Comparison of ENCODE assay signal across 1 cellular context in genomic region chr14:91138511-91139359, GRCh38.
TF ChIP-seq lines count a peak whose summit lies in the region.

No MANE protein-coding gene starts in this region.

TF ChIP-seq in HEK293, 187 proteins besides CTCF, POLR2A, EP300 and RAD21 (continued from another document):
- TF ChIP-seq ZBTB11 (tag by site-specific recombination; conservative IDR thresholded peaks at IDR 0.05; ENCODE audit: low read depth) (no peak), ZSCAN30 (tag by site-specific recombination; IDR thresholded peaks at IDR 0.05) (peak; percentile 53; the same call in 1 of the 2 replicates), ZNF654 (tag by site-specific recombination; IDR thresholded peaks at IDR 0.05; ENCODE audit: low read depth) (peak; percentile 48), TSHZ1 (tag by site-specific recombination; IDR thresholded peaks at IDR 0.05; ENCODE audit: borderline replicate concordance) (no peak), ZNF114 (tag by site-specific recombination; IDR thresholded peaks at IDR 0.05) (no peak), PRDM10 (tag by site-specific recombination; IDR thresholded peaks at IDR 0.05) (0 out of 2 replicates have a peak, but pooled peaks have one; percentile 19), ZNF830 (tag by site-specific recombination; IDR thresholded peaks at IDR 0.05; ENCODE audit: low read depth) (no peak), ZNF140 (tag by site-specific recombination; IDR thresholded peaks at IDR 0.05) (no peak), ZNF280D (tag by site-specific recombination; IDR thresholded peaks at IDR 0.05) (no peak), SCRT1 (tag by site-specific recombination; IDR thresholded peaks at IDR 0.05; ENCODE audit: borderline replicate concordance) (no peak), ZFP37 (tag by site-specific recombination; IDR thresholded peaks at IDR 0.05) (no peak), MZF1 (tag by site-specific recombination; IDR thresholded peaks at IDR 0.05; ENCODE audit: borderline replicate concordance) (0 out of 2 replicates have a peak, but pooled peaks have one; percentile 14), ZNF664 (tag by site-specific recombination; IDR thresholded peaks at IDR 0.05) (no peak), ZNF132 (tag by site-specific recombination; IDR thresholded peaks at IDR 0.05; ENCODE audit: borderline replicate concordance) (no peak), ZBTB26 (tag by site-specific recombination; optimal IDR thresholded peaks at IDR 0.05) (no peak), ZNF341 (tag by site-specific recombination; IDR thresholded peaks at IDR 0.05; ENCODE audit: low read depth) (no peak), ZNF513 (tag by site-specific recombination; IDR thresholded peaks at IDR 0.05) (peak; percentile 80), SALL2 (tag by site-specific recombination; IDR thresholded peaks at IDR 0.05; ENCODE audit: borderline replicate concordance) (no peak), ZNF76 (tag by site-specific recombination; IDR thresholded peaks at IDR 0.05; ENCODE audit: borderline replicate concordance, low read depth) (no peak), PRDM2 (tag by site-specific recombination; IDR thresholded peaks at IDR 0.05; ENCODE audit: borderline replicate concordance) (no peak), OVOL3 (tag by site-specific recombination; IDR thresholded peaks at IDR 0.05) (no peak)
